In genomic region chr16:25257504-25257955, GRCh38 we compare ENCODE assay signal across 8 cellular contexts. TPM values are rescaled to one million over a fixed set of nuclear protein-coding genes. Genes with fewer than 3 reads are reported as not detected.
DNase-seq lines count a peak whose midpoint lies in the region; ATAC-seq and TF ChIP-seq lines count a peak whose summit lies in the region.

TSS of gene ZKSCAN2 (minus strand) at chr16:25257845. CDS start at chr16:25257127, 718 bp downstream.

- TF ChIP-seq POLR2A in GM18526 (IDR thresholded peaks at IDR 0.05; ENCODE audit: extremely low read depth, insufficient read length) = peak; percentile 85

- intact Hi-C loops in left colon (cut with DNase I, micrococcal nuclease) = no loop called here

- CTCF ChIA-PET in AG04449 (lab: Yijun Ruan, JAX) = interaction anchor here (1.5 kb wide), 2 partner anchors 23 to 25 kb away, joined by 4 to 5 read pairs; no protein-coding TSS in a partner anchor

- H3K4me3 ChIP-seq in AG04449 (ENCODE audit: low read depth, low read length) (peak within 1 kb of the TSS; percentile 83), choroid plexus epithelial cell (ENCODE audit: low read depth, low read length) (peak within 1 kb of the TSS; percentile 62)

- DNase-seq in AG04449 (ENCODE audit: low read depth, low spot score) (no peak), NCI-H2227 (lab: John Stamatoyannopoulos, UW; ENCODE audit: unreplicated experiment) (peak; percentile 94), choroid plexus epithelial cell (ENCODE audit: low read depth) (peak; percentile 92), left colon (peak; percentile 92)
- peak; percentile 74 to 80 for DNase-seq in activated CD4-positive, alpha-beta T cell treated with anti-CD3 and anti-CD28 coated beads for 4 hours
- peak; percentile 61 to 78 for DNase-seq in stimulated activated CD4-positive, alpha-beta T cell treated with anti-CD3 and anti-CD28 coated beads, Interleukin-1b, Interleukin-23, amount 100 ng/mL, for 4 hours (ENCODE audit: low read depth in 2 of 2)

- POLR2A ChIA-PET in AG04449 (lab: Yijun Ruan, JAX) = no interaction called here

- TF ChIP-seq CTCF in AG04449 (IDR thresholded peaks at IDR 0.05; ENCODE audit: insufficient read depth, low read length, missing control alignments) (no peak), choroid plexus epithelial cell (conservative IDR thresholded peaks at IDR 0.05; ENCODE audit: low read depth, low read length) (no peak)

- ATAC-seq in HG03060 (IDR thresholded peaks at IDR 0.05; ENCODE audit: low read depth, unreplicated experiment) = peak; percentile 53
- peak; percentile 94 for ATAC-seq in left colon

RNA-seq across cellular contexts. Expression of gene ZKSCAN2, which starts in this region (rescaled TPM):
- 1 to 10 TPM; 2.6 to 2.7 TPM for total RNA-seq in left colon
